In genomic region chr10:34474060-34474376, GRCh38 we compare ENCODE assay signal across 17 cellular contexts.
DNase-seq lines count a peak whose midpoint lies in the region; ATAC-seq and TF ChIP-seq lines count a peak whose summit lies in the region.
"Had no signal": no experiment of that assay in that cellular context is flagged by ENCODE, and none has a peak within 500 bp of the region (broad histone marks: within the 10 kb centered on the region; RNA-seq: fewer than 3 reads in every experiment).

No MANE protein-coding gene starts in this region.

- no peak overlapping the region for H2BK20ac ChIP-seq in IMR-90 (ENCODE audit: low read depth, low read length)

- H3K9me1 ChIP-seq in IMR-90 (ENCODE audit: insufficient read depth, low read length): 0 out of 2 replicates have a peak, but pooled peaks cover 3% of the 10 kb centered on the region

- ATAC-seq in IMR-90 (ENCODE audit: low read depth) (no peak), GM21576 (IDR thresholded peaks at IDR 0.05; ENCODE audit: unreplicated experiment) (no peak)
- ATAC-seq: activated naive CD4-positive, alpha-beta T cell treated with anti-CD3 and anti-CD28 coated beads, Interleukin-2, amount 50 U/mL, for 72 hours had no signal

- H3K27ac ChIP-seq in IMR-90 (ENCODE audit: insufficient read depth, low read length) (no peak overlapping the region), trophoblast cell (ENCODE audit: low read depth, low read length) (no peak overlapping the region), caudate nucleus (ENCODE audit: low read depth, low read length) (no peak overlapping the region)
- H3K27ac ChIP-seq: heart left ventricle, tibial artery had no signal

- no peak overlapping the region for H2AK5ac ChIP-seq in IMR-90 (ENCODE audit: low read depth, low read length)
- H2AK5ac ChIP-seq in trophoblast cell (ENCODE audit: low read length): no peak overlapping the region

- dilution Hi-C loops in IMR-90 (cut with HindIII; ENCODE audit: low sequenced_read_pairs, unreplicated experiment): no loop called here

- CTCF ChIA-PET in IMR-90 (lab: Yijun Ruan, JAX): no interaction called here

- in situ Hi-C loops in IMR-90 (cut with MboI; ENCODE audit: low sequenced_read_pairs): no loop called here

- no TSS peak for BruUV-seq in IMR-90 (replicated peaks; lab: Mats Ljungman, UMichigan)

- no peaks in the 10 kb centered on the region for H3K79me2 ChIP-seq in trophoblast cell (ENCODE audit: control insufficient read depth, insufficient read depth, low read length, poor library complexity)

- H2BK15ac ChIP-seq in IMR-90 (ENCODE audit: low read depth, low read length): no peak overlapping the region

- no peak for TF ChIP-seq RAD21 in IMR-90 (IDR thresholded peaks at IDR 0.05; ENCODE audit: low read length)

- H3K9me3 ChIP-seq in IMR-90 (ENCODE audit: control insufficient read depth, insufficient read depth, low read length): no peaks in the 10 kb centered on the region
- H3K9me3 ChIP-seq in adipocyte (ENCODE audit: control insufficient read depth, low read length): no peaks in the 10 kb centered on the region
- H3K9me3 ChIP-seq in trophoblast cell (ENCODE audit: insufficient read depth, low read depth, low read length): no peaks in the 10 kb centered on the region
- H3K9me3 ChIP-seq: heart left ventricle, tibial artery had no signal

- H2BK120ac ChIP-seq in IMR-90 (ENCODE audit: low read depth, low read length) (no peak overlapping the region), trophoblast cell (ENCODE audit: insufficient read depth, low read length, poor library complexity) (no peak overlapping the region)

- no CpG with 5 or more reads among the region's 2 CpGs for WGBS in IMR-90 (ENCODE audit: extremely low coverage in 2 of 2, insufficient read length in 1 of 2), 2 experiments
- no CpG with 5 or more reads among the region's 2 CpGs for WGBS in trophoblast cell (ENCODE audit: extremely low coverage, insufficient coverage, insufficient read length)

- no peak overlapping the region for H2AK9ac ChIP-seq in IMR-90 (replicated peaks; ENCODE audit: low read depth, low read length, poor library complexity)

- intact Hi-C loops in IMR-90 (cut with micrococcal nuclease): no loop called here

- H3K27me3 ChIP-seq in IMR-90 (ENCODE audit: control insufficient read depth, insufficient read depth, low read length): no peaks in the 10 kb centered on the region
- H3K27me3 ChIP-seq in adipocyte (replicated peaks; ENCODE audit: control insufficient read depth, insufficient read depth, low read length): no peaks in the 10 kb centered on the region
- no peaks in the 10 kb centered on the region for H3K27me3 ChIP-seq in trophoblast cell (ENCODE audit: insufficient read depth, low read length)
- H3K27me3 ChIP-seq: heart left ventricle, tibial artery had no signal

- POLR2A ChIA-PET in IMR-90 (lab: Charles Lee; ENCODE audit: unreplicated experiment): no interaction called here

- no peak for TF ChIP-seq POLR2A in IMR-90 (IDR thresholded peaks at IDR 0.05; ENCODE audit: low read depth, low read length)

- H2AFZ ChIP-seq in IMR-90 (replicated peaks; ENCODE audit: low read length, poor library complexity) (no peak overlapping the region), trophoblast cell (ENCODE audit: insufficient read depth, low read length, poor library complexity) (no peak overlapping the region)

- DNase-seq in IMR-90 (peak; percentile 74), adipocyte (ENCODE audit: low read depth) (peak; percentile 65), fibroblast of pulmonary artery (ENCODE audit: low read depth) (peak; percentile 75), trophoblast cell (peak; percentile 34 to 96), NCI-H2107 treated with DMSO at 0.1 percent for 48 hours (lab: John Stamatoyannopoulos, UW; ENCODE audit: unreplicated experiment) (no peak), caudate nucleus (lab: John Stamatoyannopoulos, UW) (no peak), NCI-H1930 (lab: John Stamatoyannopoulos, UW) (no peak)
- DNase-seq: C1 segment of cervical spinal cord; central memory CD4-positive, alpha-beta T cell; kidney glomerular epithelial cell; NCI-H1092; SIG-M5; tibial artery had no signal

- H4K91ac ChIP-seq in IMR-90 (ENCODE audit: insufficient read depth, low read depth, low read length) (no peak overlapping the region), trophoblast cell (ENCODE audit: low read depth, low read length) (no peak overlapping the region)

- no peak overlapping the region for H3K56ac ChIP-seq in IMR-90 (ENCODE audit: extremely low read depth, insufficient read depth, low read length)

- H4K20me1 ChIP-seq in IMR-90 (ENCODE audit: insufficient read depth, low read length): no peaks in the 10 kb centered on the region

- H3K9ac ChIP-seq in IMR-90 (ENCODE audit: low read depth, low read length) (no peak overlapping the region), adipocyte (ENCODE audit: low read length) (no peak overlapping the region), trophoblast cell (ENCODE audit: low read length) (no peak overlapping the region)

- H3K4me3 ChIP-seq in IMR-90 (ENCODE audit: insufficient read depth, low read depth, low read length): no peak overlapping the region
- H3K4me3 ChIP-seq in adipocyte (ENCODE audit: low read length): no peak overlapping the region
- H3K4me3 ChIP-seq in fibroblast of pulmonary artery (replicated peaks; ENCODE audit: low read depth, low read length): no peak overlapping the region
- no peak overlapping the region for H3K4me3 ChIP-seq in trophoblast cell (ENCODE audit: low read depth, low read length)
- H3K4me3 ChIP-seq: heart left ventricle, smooth muscle cell, tibial artery had no signal

- H3K79me1 ChIP-seq in IMR-90 (ENCODE audit: low read depth in 1 of 2, low read length in 2 of 2): no peaks in the 10 kb centered on the region; a peak in 1 of 4 replicates
- no peaks in the 10 kb centered on the region for H3K79me1 ChIP-seq in trophoblast cell (ENCODE audit: low read length)

- H3K36me3 ChIP-seq in IMR-90 (ENCODE audit: control insufficient read depth, insufficient read depth, low read length) (no peaks in the 10 kb centered on the region), adipocyte (ENCODE audit: control insufficient read depth, insufficient read depth, low read length, severe bottlenecking) (no peaks in the 10 kb centered on the region), trophoblast cell (ENCODE audit: control insufficient read depth in 1 of 2, insufficient read depth in 2 of 2, low read length in 2 of 2) (no peaks in the 10 kb centered on the region)
- H3K36me3 ChIP-seq: tibial artery had no signal

- no peak overlapping the region for H4K5ac ChIP-seq in IMR-90 (ENCODE audit: low read depth, low read length)

- no peak overlapping the region for H4K12ac ChIP-seq in trophoblast cell (ENCODE audit: low read depth, low read length)

- H2BK12ac ChIP-seq in trophoblast cell (ENCODE audit: low read length): no peak overlapping the region

- TF ChIP-seq CTCF in IMR-90 (conservative IDR thresholded peaks at IDR 0.05; ENCODE audit: low read depth, low read length): no peak
- no peak for TF ChIP-seq CTCF in fibroblast of pulmonary artery (IDR thresholded peaks at IDR 0.05; ENCODE audit: low read length, missing control alignments)

- H3K4ac ChIP-seq in IMR-90 (ENCODE audit: low read depth, low read length) (no peak overlapping the region), trophoblast cell (ENCODE audit: low read depth, low read length) (no peak overlapping the region)

- H4K8ac ChIP-seq in IMR-90 (ENCODE audit: low read depth in 2 of 2, low read length in 2 of 2) (no peak overlapping the region), trophoblast cell (ENCODE audit: low read depth, low read length) (no peak overlapping the region)

- H3K23ac ChIP-seq in IMR-90 (ENCODE audit: low read depth, low read length) (no peak overlapping the region), trophoblast cell (ENCODE audit: low read length) (no peak overlapping the region)

- H2BK5ac ChIP-seq in IMR-90 (ENCODE audit: low read depth, low read length, poor library complexity, severe bottlenecking) (no peak overlapping the region), trophoblast cell (ENCODE audit: low read depth, low read length, poor library complexity) (no peak overlapping the region)

- H3K4me1 ChIP-seq in IMR-90 (ENCODE audit: control insufficient read depth, insufficient read depth, low read length): peaks cover 3% of the 10 kb centered on the region; the same call in 1 of the 2 replicates
- peaks cover 14% of the 10 kb centered on the region for H3K4me1 ChIP-seq in adipocyte (ENCODE audit: control insufficient read depth, insufficient read depth, low read length)
- H3K4me1 ChIP-seq in trophoblast cell (ENCODE audit: control insufficient read depth in 1 of 2, insufficient read depth in 2 of 2, low read length in 2 of 2): peaks cover 0 to 4% of the 10 kb centered on the region in 2 experiments

- H3K18ac ChIP-seq in IMR-90 (ENCODE audit: low read depth, low read length): no peak overlapping the region
- H3K18ac ChIP-seq in trophoblast cell (ENCODE audit: low read length): no peak overlapping the region

- H3K14ac ChIP-seq in IMR-90 (replicated peaks; ENCODE audit: low read depth, low read length): no peak overlapping the region
- H3K14ac ChIP-seq in trophoblast cell (ENCODE audit: low read length): no peak overlapping the region

- no peak overlapping the region for H3K4me2 ChIP-seq in IMR-90 (ENCODE audit: low read depth, low read length)
- H3K4me2 ChIP-seq in trophoblast cell (ENCODE audit: low read length): no peak overlapping the region
- H3K4me2 ChIP-seq: smooth muscle cell had no signal

TF ChIP-seq in IMR-90, 13 proteins besides CTCF, POLR2A, EP300 and RAD21:
- TF ChIP-seq CEBPB (IDR thresholded peaks at IDR 0.05; ENCODE audit: low read depth, low read length) (peak; percentile 64), MAZ (IDR thresholded peaks at IDR 0.05; ENCODE audit: borderline replicate concordance, low read depth, low read length) (no peak)

Comparison
In these comparisons a context has a peak if more than half of its experiments do, and no peak if none do; other contexts are left out.
1. DNase-seq: peak in IMR-90 (single experiment), adipocyte (single experiment), fibroblast of pulmonary artery (single experiment) and trophoblast cell (2 of 2); none in NCI-H2107 treated with DMSO at 0.1 percent for 48 hours (single experiment), caudate nucleus (0 of 61) and NCI-H1930 (0 of 2).